In genomic region chr11:5443835-5444393, GRCh38 we compare ENCODE assay signal across 11 cellular contexts. TPM values are rescaled to one million over a fixed set of nuclear protein-coding genes. Genes with fewer than 3 reads are reported as not detected.
"Had no signal": no experiment of that assay in that cellular context is flagged by ENCODE, and none has a peak within 500 bp of the region (broad histone marks: within the 10 kb centered on the region; RNA-seq: fewer than 3 reads in every experiment).

No MANE protein-coding gene starts in this region.

- DNase-seq: H7, HFFc6, Kasumi-1, KG1 had no signal

- H3K36me3 ChIP-seq: HAP-1 had no signal

- H3K9me3 ChIP-seq: HAP-1 had no signal

- H3K27me3 Mint-ChIP-seq: IgD-negative memory B cell had no signal

- H2AFZ ChIP-seq: GM23338 had no signal

- H3K27ac ChIP-seq: HL-60 had no signal

- H3K4me3 Mint-ChIP-seq: GM23338, HFFc6, IgD-negative memory B cell had no signal

- H3K4me2 ChIP-seq: GM23338 had no signal

- H3K4me1 ChIP-seq: HAP-1 had no signal

- H3K9me3 Mint-ChIP-seq: GM23338, HFFc6, IgD-negative memory B cell had no signal

- H3K36me3 Mint-ChIP-seq: IgD-negative memory B cell had no signal

- ATAC-seq: GM23338, HCT116 had no signal

- H3K27ac Mint-ChIP-seq: GM23338, HFFc6, IgD-negative memory B cell had no signal

- H3K4me3 ChIP-seq: GM23338, HAP-1 had no signal

- FAIRE-seq: H1 had no signal

- H3K4me1 Mint-ChIP-seq: GM23338, IgD-negative memory B cell had no signal

RNA-seq across cellular contexts. Expression of gene OR51I1, which starts 2.6 kb away (rescaled TPM):
- total RNA-seq: H1, H7, HFFc6 had no signal
- polyA plus RNA-seq: GM23338, H1, IgD-negative memory B cell had no signal

RNA-seq across cellular contexts. Expression of gene OR51I2, which starts 5.2 kb away (rescaled TPM):
- total RNA-seq: GM23338, H1, H7, HFFc6 had no signal
- polyA plus RNA-seq: GM23338, H1, IgD-negative memory B cell had no signal

RNA-seq across cellular contexts. Expression of gene OR51Q1, which starts 22.0 kb away (rescaled TPM):
- total RNA-seq: GM23338, H1, H7, HFFc6, HT1080 had no signal
- polyA plus RNA-seq: GM23338, IgD-negative memory B cell had no signal

RNA-seq across cellular contexts. Expression of gene OR52D1, which starts 44.6 kb away (rescaled TPM):
- total RNA-seq: GM23338, H1, H7, HFFc6, HT1080 had no signal
- polyA plus RNA-seq: GM23338, H1, IgD-negative memory B cell had no signal
